ENCODE assay signal across 9 cellular contexts in genomic region chr19:13866463-13867046, GRCh38. TPM values are rescaled to one million over a fixed set of nuclear protein-coding genes. Genes with fewer than 3 reads are reported as not detected.
DNase-seq lines count a peak whose midpoint lies in the region; ATAC-seq and TF ChIP-seq lines count a peak whose summit lies in the region.
"Had no signal": no experiment of that assay in that cellular context is flagged by ENCODE, and none has a peak within 500 bp of the region (broad histone marks: within the 10 kb centered on the region; RNA-seq: fewer than 3 reads in every experiment).

No MANE protein-coding gene starts in this region.

- H3K4me1 ChIP-seq in iPS-18a (ENCODE audit: control insufficient read depth, low read depth, low read length): no peaks in the 10 kb centered on the region
- peaks cover 10 to 36% (median 28%) of the 10 kb centered on the region in 4 donors for H3K4me1 ChIP-seq in stomach
- peaks cover 0 to 43% (median 32%) of the 10 kb centered on the region in 6 donors for H3K4me1 ChIP-seq in spleen

- H3K36me3 Mint-ChIP-seq in activated T-cell treated with anti-CD3 and anti-CD28 coated beads, Interleukin-2, amount 50 U/mL, for 4 hours (ENCODE audit: insufficient read depth): no peaks in the 10 kb centered on the region
- peaks cover 21% of the 10 kb centered on the region for H3K36me3 Mint-ChIP-seq in activated T-helper 17 cell treated with anti-CD3 and anti-CD28 coated beads, Interleukin-2, amount 50 U/mL, for 72 hours (ENCODE audit: low read depth)

- H3K27me3 ChIP-seq in iPS-18a (ENCODE audit: control insufficient read depth, insufficient read depth, low read length) (peaks cover 88% of the 10 kb centered on the region), stomach (peaks cover 0 to 30% (median 9%) of the 10 kb centered on the region in 3 donors), spleen (replicated peaks in 1 of 7) (peaks cover 0 to 65% (median 20%) of the 10 kb centered on the region in 7 donors)

- no peak for ATAC-seq in activated T-cell treated with anti-CD3 and anti-CD28 coated beads, Interleukin-2, amount 50 U/mL, for 4 hours
- ATAC-seq in activated T-helper 17 cell treated with anti-CD3 and anti-CD28 coated beads, Interleukin-2, amount 50 U/mL, for 72 hours (replicated peaks): no peak

- H3K27ac Mint-ChIP-seq in activated T-helper 17 cell treated with anti-CD3 and anti-CD28 coated beads, Interleukin-2, amount 50 U/mL, for 72 hours: peak overlapping the region; percentile 15

- H3K27ac ChIP-seq in iPS-18a (ENCODE audit: low read length) (no peak overlapping the region), stomach (peak overlapping the region in 1 of 5 donors; percentile 91), spleen (no peak overlapping the region)

- 75 to 86% (median 77%) methylated on average over 10 to 15 of the region's 15 CpGs for WGBS in stomach, 5 donors
- 71 to 79% (median 73%) methylated on average over 15 of the region's 15 CpGs for WGBS in spleen, 5 donors

- H3K4me3 Mint-ChIP-seq in activated T-cell treated with anti-CD3 and anti-CD28 coated beads, Interleukin-2, amount 50 U/mL, for 4 hours: peak overlapping the region; percentile 70
- peak overlapping the region; percentile 69 for H3K4me3 Mint-ChIP-seq in activated T-helper 17 cell treated with anti-CD3 and anti-CD28 coated beads, Interleukin-2, amount 50 U/mL, for 72 hours

- H3K36me3 ChIP-seq in iPS-18a (ENCODE audit: control insufficient read depth, low read depth, low read length) (no peaks in the 10 kb centered on the region), stomach (no peaks in the 10 kb centered on the region), spleen (no peaks in the 10 kb centered on the region)

- DNase-seq in activated T-cell treated with anti-CD3 and anti-CD28 coated beads, Interleukin-2, amount 50 U/mL, for 4 hours: no peak
- DNase-seq in activated T-cell treated with anti-CD3 and anti-CD28 coated beads, Interleukin-2, amount 50 U/mL, for 48 hours: no peak
- DNase-seq in stomach: no peak
- DNase-seq in GF-D8 (lab: John Stamatoyannopoulos, UW): no peak
- no peak for DNase-seq in spleen
- DNase-seq in activated effector memory CD4-positive, alpha-beta T cell treated with anti-CD3 and anti-CD28 coated beads, Interleukin-2, amount 50 U/mL, for 16 hours: no peak
- DNase-seq: NK-92 treated with Interleukin-12 subunit alpha and Interleukin-12 subunit beta, amount 100 ng/mL, for 24 hours had no signal

- H3K4me3 ChIP-seq in iPS-18a (ENCODE audit: low read length) (peak overlapping the region; percentile 33), stomach (peak overlapping the region in 3 of 4 donors; percentile 73 to 85 (median 75)), spleen (peak overlapping the region in 2 of 8 donors; percentile 59 to 78)

- H3K9ac ChIP-seq in iPS-18a (ENCODE audit: low read length): no peak overlapping the region

- TF ChIP-seq POLR2A in stomach (IDR thresholded peaks at IDR 0.05) (no peak), spleen (IDR thresholded peaks at IDR 0.05) (no peak)

- H3K9me3 ChIP-seq in iPS-18a (ENCODE audit: control insufficient read depth, low read depth, low read length) (no peaks in the 10 kb centered on the region), stomach (no peaks in the 10 kb centered on the region), spleen (no peaks in the 10 kb centered on the region)

- TF ChIP-seq EP300 in stomach (IDR thresholded peaks at IDR 0.05): no peak

- TF ChIP-seq CTCF in stomach (IDR thresholded peaks at IDR 0.05) (no peak), spleen (IDR thresholded peaks at IDR 0.05 in 8 of 11, conservative IDR thresholded peaks at IDR 0.05 in 3 of 11) (no peak)

- peaks cover 31% of the 10 kb centered on the region for H3K4me1 Mint-ChIP-seq in activated T-cell treated with anti-CD3 and anti-CD28 coated beads, Interleukin-2, amount 50 U/mL, for 4 hours (ENCODE audit: low read depth)
- peaks cover 23% of the 10 kb centered on the region for H3K4me1 Mint-ChIP-seq in activated T-helper 17 cell treated with anti-CD3 and anti-CD28 coated beads, Interleukin-2, amount 50 U/mL, for 72 hours

- intact Hi-C loops in stomach (cut with DNase I; ENCODE audit: low total_unique reads): loop anchor here (10.0 kb wide), 1 partner anchor 272 kb away; no protein-coding TSS in a partner anchor
- intact Hi-C loops in spleen (cut with DNase I; ENCODE audit: low total_unique reads): loop anchor here (10.0 kb wide), 1 partner anchor 592 kb away; no protein-coding TSS in a partner anchor

- H3K9me3 Mint-ChIP-seq in activated T-cell treated with anti-CD3 and anti-CD28 coated beads, Interleukin-2, amount 50 U/mL, for 4 hours: no peaks in the 10 kb centered on the region
- no peaks in the 10 kb centered on the region for H3K9me3 Mint-ChIP-seq in activated T-helper 17 cell treated with anti-CD3 and anti-CD28 coated beads, Interleukin-2, amount 50 U/mL, for 72 hours

- peaks cover 32% of the 10 kb centered on the region for H3K27me3 Mint-ChIP-seq in activated T-cell treated with anti-CD3 and anti-CD28 coated beads, Interleukin-2, amount 50 U/mL, for 4 hours (ENCODE audit: low read depth)
- H3K27me3 Mint-ChIP-seq in activated T-helper 17 cell treated with anti-CD3 and anti-CD28 coated beads, Interleukin-2, amount 50 U/mL, for 72 hours: peaks cover 22% of the 10 kb centered on the region

RNA-seq across cellular contexts. Expression of gene NANOS3, which starts 10.4 kb away (rescaled TPM):
- total RNA-seq in activated T-cell treated with anti-CD3 and anti-CD28 coated beads, Interleukin-2, amount 50 U/mL, for 4 hours: under 1 TPM in 1 of 3 donors, not detected in 2; 0.52 TPM
- total RNA-seq in activated T-helper 17 cell treated with anti-CD3 and anti-CD28 coated beads, Interleukin-2, amount 50 U/mL, for 72 hours: 1 to 10 TPM; 1.2 to 3.6 TPM
- total RNA-seq in stomach (not detected), spleen (not detected)
- polyA plus RNA-seq in stomach (1 to 10 TPM in 1 of 3 donors, not detected in 2; 1.2 TPM), spleen (under 1 TPM; 0.42 to 0.99 (median 0.52) TPM)

RNA-seq across cellular contexts. Expression of gene BRME1, which starts 39.4 kb away (rescaled TPM):
- 1 to 10 TPM; 7.3 to 9.3 (median 8.9) TPM for total RNA-seq in activated T-cell treated with anti-CD3 and anti-CD28 coated beads, Interleukin-2, amount 50 U/mL, for 4 hours
- 10 to 100 TPM in 1 of 2 donors, 1 to 10 TPM in 1; 4.8 to 12.5 TPM for total RNA-seq in activated T-helper 17 cell treated with anti-CD3 and anti-CD28 coated beads, Interleukin-2, amount 50 U/mL, for 72 hours
- total RNA-seq in stomach: 10 to 100 TPM in 1 of 5 donors, 1 to 10 TPM in 2, under 1 TPM in 1, not detected in 1; 0.87 to 14.3 (median 1.8) TPM
- 1 to 10 TPM; 1.7 to 5.8 (median 3.7) TPM for polyA plus RNA-seq in stomach
- total RNA-seq in spleen: 1 to 10 TPM in 6 of 7 donors, under 1 TPM in 1; 0.97 to 3.5 (median 2.1) TPM
- polyA plus RNA-seq in spleen: 1 to 10 TPM; 1.3 to 3.8 (median 2.7) TPM

RNA-seq across cellular contexts. Expression of gene CC2D1A, which starts 39.4 kb away (rescaled TPM):
- total RNA-seq in activated T-cell treated with anti-CD3 and anti-CD28 coated beads, Interleukin-2, amount 50 U/mL, for 4 hours: 10 to 100 TPM; 34.1 to 40.2 (median 39.6) TPM
- 10 to 100 TPM; 34.6 to 35.4 TPM for total RNA-seq in activated T-helper 17 cell treated with anti-CD3 and anti-CD28 coated beads, Interleukin-2, amount 50 U/mL, for 72 hours
- 100 to 1,000 TPM in 1 of 5 donors, 10 to 100 TPM in 4; 24.8 to 381 (median 49.6) TPM for total RNA-seq in stomach
- 10 to 100 TPM; 28.0 to 38.8 (median 38.2) TPM for polyA plus RNA-seq in stomach
- 10 to 100 TPM; 26.2 to 40.1 (median 28.8) TPM for total RNA-seq in spleen
- 10 to 100 TPM; 13.0 to 27.2 (median 24.5) TPM for polyA plus RNA-seq in spleen
